14 cellular contexts compared by ENCODE assay signal in genomic region chr2:196463706-196464105, GRCh38.
DNase-seq lines count a peak whose midpoint lies in the region; ATAC-seq and TF ChIP-seq lines count a peak whose summit lies in the region.
"Had no signal": no experiment of that assay in that cellular context is flagged by ENCODE, and none has a peak within 500 bp of the region (broad histone marks: within the 10 kb centered on the region; RNA-seq: fewer than 3 reads in every experiment).

No MANE protein-coding gene starts in this region.

- peaks cover 17% of the 10 kb centered on the region for H3K4me1 Mint-ChIP-seq in activated B cell treated with CpG ODN at 0.5 μM for 24 hours

- H3K36me3 Mint-ChIP-seq in activated B cell treated with CpG ODN at 0.5 μM for 24 hours (ENCODE audit: low read depth) = no peaks in the 10 kb centered on the region
- H3K36me3 Mint-ChIP-seq: CD4-positive, alpha-beta memory T cell had no signal

- no peak for TF ChIP-seq CTCF in MM.1S (IDR thresholded peaks at IDR 0.05; ENCODE audit: low read length)
- no peak for TF ChIP-seq CTCF in activated B cell treated with CpG ODN at 0.5 μM for 24 hours (IDR thresholded peaks at IDR 0.05)
- TF ChIP-seq CTCF in parathyroid adenoma (IDR thresholded peaks at IDR 0.05) = no peak
- TF ChIP-seq CTCF in mucosa of descending colon (IDR thresholded peaks at IDR 0.05) = no peak

- POLR2A ChIA-PET in activated B cell treated with CpG ODN at 0.5 μM for 24 hours (lab: Charles Lee) = no interaction called here

- no peaks in the 10 kb centered on the region for H3K79me2 ChIP-seq in GM23248 (ENCODE audit: insufficient read depth)
- H3K79me2 ChIP-seq in MM.1S (ENCODE audit: low read length) = no peaks in the 10 kb centered on the region
- no peaks in the 10 kb centered on the region for H3K79me2 ChIP-seq in parathyroid adenoma

- no peak overlapping the region for H3K4me3 ChIP-seq in GM23248
- no peak overlapping the region for H3K4me3 ChIP-seq in MM.1S (ENCODE audit: low read length)
- H3K4me3 ChIP-seq in parathyroid adenoma (ENCODE audit: low read depth, low read length) = no peak overlapping the region
- H3K4me3 ChIP-seq in mucosa of descending colon = no peak overlapping the region

- H3K27ac ChIP-seq in GM23248 (no peak overlapping the region), MM.1S (ENCODE audit: low read length) (no peak overlapping the region), parathyroid adenoma (no peak overlapping the region)
- H3K27ac ChIP-seq: C4-2B had no signal

- no peaks in the 10 kb centered on the region; the same call in 1 of the 2 replicates for H3K4me1 ChIP-seq in GM23248 (ENCODE audit: insufficient read depth)
- H3K4me1 ChIP-seq in MM.1S (ENCODE audit: low read length) = peaks cover 29% of the 10 kb centered on the region
- peaks cover 32% of the 10 kb centered on the region for H3K4me1 ChIP-seq in parathyroid adenoma
- no peaks in the 10 kb centered on the region for H3K4me1 ChIP-seq in mucosa of descending colon (ENCODE audit: low read depth)
- H3K4me1 ChIP-seq: BE2C had no signal

- H3K9me3 ChIP-seq in GM23248 (ENCODE audit: low read depth) (no peaks in the 10 kb centered on the region), MM.1S (replicated peaks; ENCODE audit: insufficient read depth, low read length) (no peaks in the 10 kb centered on the region), parathyroid adenoma (ENCODE audit: control insufficient read depth, low read length) (peaks cover 2% of the 10 kb centered on the region), mucosa of descending colon (no peaks in the 10 kb centered on the region)
- H3K9me3 ChIP-seq: BE2C had no signal

- H3K4me3 Mint-ChIP-seq in activated B cell treated with CpG ODN at 0.5 μM for 24 hours = peak overlapping the region; percentile 37
- H3K4me3 Mint-ChIP-seq: CD4-positive, alpha-beta memory T cell had no signal

- intact Hi-C loops in activated B cell treated with CpG ODN at 0.5 μM for 24 hours (cut with micrococcal nuclease) (no loop called here), mucosa of descending colon (cut with DNase I, micrococcal nuclease) (no loop called here)

- 54 to 78% methylated on average over 1 of the region's 1 CpG for WGBS in GM23248 (ENCODE audit: low coverage in 1 of 2, low lambda C conversion rate in 2 of 2, missing lambda C conversion rate in 2 of 2), 2 experiments

- H3F3A ChIP-seq in GM23248 (ENCODE audit: insufficient read depth) (0 out of 2 replicates have a peak, but pooled peaks cover 4% of the 10 kb centered on the region), MM.1S (ENCODE audit: insufficient read depth, low read length) (no peaks in the 10 kb centered on the region)

- H4K20me1 ChIP-seq in GM23248 (ENCODE audit: insufficient read depth) = no peaks in the 10 kb centered on the region
- H4K20me1 ChIP-seq in MM.1S (ENCODE audit: insufficient read depth, low read length) = no peaks in the 10 kb centered on the region

- in situ Hi-C loops in GM23248 (cut with MboI) = no loop called here

- no peak overlapping the region for H3K4me2 ChIP-seq in GM23248 (ENCODE audit: unreplicated experiment)
- peak overlapping the region; percentile 42 for H3K4me2 ChIP-seq in MM.1S (ENCODE audit: low read depth, low read length)
- H3K4me2 ChIP-seq in parathyroid adenoma (ENCODE audit: low read length) = no peak overlapping the region

- H3K36me3 ChIP-seq in GM23248 (ENCODE audit: low read depth) (no peaks in the 10 kb centered on the region), MM.1S (replicated peaks; ENCODE audit: insufficient read depth, low read length) (no peaks in the 10 kb centered on the region), parathyroid adenoma (ENCODE audit: control insufficient read depth, insufficient read depth, low read length) (no peaks in the 10 kb centered on the region), mucosa of descending colon (ENCODE audit: low read depth) (no peaks in the 10 kb centered on the region)
- H3K36me3 ChIP-seq: BE2C had no signal

- H2AFZ ChIP-seq in GM23248 = 0 out of 2 replicates have a peak overlapping the region, but pooled peaks have one; percentile 11
- no peak overlapping the region for H2AFZ ChIP-seq in MM.1S (ENCODE audit: low read length)
- peak overlapping the region; percentile 63 for H2AFZ ChIP-seq in parathyroid adenoma

- CTCF ChIA-PET in activated B cell treated with CpG ODN at 0.5 μM for 24 hours (lab: Charles Lee) = no interaction called here

- DNase-seq in GM23248 (no peak), MM.1S (peak; percentile 42), activated B cell treated with CpG ODN at 0.5 μM for 24 hours (no peak), mucosa of descending colon (no peak), T1000 (lab: John Stamatoyannopoulos, UW) (no peak)
- DNase-seq: BE2C; CD4-positive, alpha-beta memory T cell; DMS79 treated with DMSO at 0.1 percent for 48 hours; EL had no signal

- no peak overlapping the region for H3K9ac ChIP-seq in GM23248
- H3K9ac ChIP-seq in MM.1S (ENCODE audit: low read length) = no peak overlapping the region
- no peak overlapping the region for H3K9ac ChIP-seq in parathyroid adenoma

- peaks cover 31% of the 10 kb centered on the region for H3K27me3 Mint-ChIP-seq in activated B cell treated with CpG ODN at 0.5 μM for 24 hours

- H3K27me3 ChIP-seq in GM23248 (replicated peaks; ENCODE audit: insufficient read depth) (no peaks in the 10 kb centered on the region), MM.1S (replicated peaks; ENCODE audit: insufficient read depth, low read length) (peaks cover 73% of the 10 kb centered on the region), parathyroid adenoma (ENCODE audit: control insufficient read depth, insufficient read depth, low read length) (no peaks in the 10 kb centered on the region)
- H3K27me3 ChIP-seq: BE2C had no signal

- no peaks in the 10 kb centered on the region for H3K9me2 ChIP-seq in GM23248 (ENCODE audit: insufficient read depth)
- H3K9me2 ChIP-seq in MM.1S (replicated peaks; ENCODE audit: insufficient read depth, low read length) = no peaks in the 10 kb centered on the region

- H3K27ac Mint-ChIP-seq in activated B cell treated with CpG ODN at 0.5 μM for 24 hours = no peak overlapping the region
- H3K27ac Mint-ChIP-seq: CD4-positive, alpha-beta memory T cell had no signal

- H3K9me3 Mint-ChIP-seq in activated B cell treated with CpG ODN at 0.5 μM for 24 hours = peaks cover 8% of the 10 kb centered on the region

- ATAC-seq in activated B cell treated with CpG ODN at 0.5 μM for 24 hours (ENCODE audit: low read depth) = no peak
- ATAC-seq in mucosa of descending colon = no peak
- no peak for ATAC-seq in GM19023 (IDR thresholded peaks at IDR 0.05; ENCODE audit: unreplicated experiment)
- ATAC-seq: HCT116, HepG2 had no signal
